Comparison of ENCODE assay signal across 5 cellular contexts in the genomic region with DNA sequence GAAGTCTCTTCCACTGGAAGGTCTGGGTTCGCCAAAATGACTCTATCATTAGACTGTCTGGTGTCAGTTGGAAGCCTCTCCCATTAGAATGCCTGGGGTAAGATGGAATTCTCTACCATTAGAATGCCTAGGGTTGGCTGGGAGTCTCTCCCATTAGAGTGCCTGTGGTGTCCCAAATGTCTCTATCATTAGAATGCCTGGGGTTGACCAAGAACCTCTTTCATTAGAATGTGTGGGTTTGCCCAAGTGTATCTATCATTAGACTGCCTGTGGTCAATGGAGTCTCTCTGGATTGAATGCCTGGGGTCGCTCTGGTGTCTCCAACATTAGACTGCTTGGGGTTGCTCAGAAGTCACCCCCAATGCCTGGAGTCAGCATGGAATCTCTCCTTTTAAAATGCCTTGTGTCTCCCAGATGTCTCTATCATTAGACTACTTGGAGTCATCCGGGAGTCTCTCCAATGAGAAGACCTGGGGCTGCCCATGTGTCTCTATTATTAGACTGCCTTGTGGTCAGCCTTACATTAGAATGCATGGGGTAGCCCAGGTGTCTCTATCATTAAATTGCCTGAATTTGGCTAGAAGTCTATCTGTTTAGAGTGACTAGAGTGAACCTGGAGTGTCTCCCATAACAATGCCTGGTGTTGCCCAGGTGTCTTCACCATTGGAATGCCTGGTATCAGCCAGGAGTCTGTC.
"Had no signal": no experiment of that assay in that cellular context is flagged by ENCODE, and none has a peak within 500 bp of the region (broad histone marks: within the 10 kb centered on the region; RNA-seq: fewer than 3 reads in every experiment).

No MANE protein-coding gene starts in this region.

- DNase-seq: H9, HCEC 1CT had no signal

- H3K4me3 ChIP-seq: GM23338 had no signal

- H3K27ac ChIP-seq: HL-60 had no signal

- H3K27me3 Mint-ChIP-seq: IgD-negative memory B cell had no signal

- H3K4me1 Mint-ChIP-seq: GM23338, H9, IgD-negative memory B cell had no signal

- H3K4me3 Mint-ChIP-seq: GM23338, H9, IgD-negative memory B cell had no signal

- H3K4me2 ChIP-seq: GM23338 had no signal

- H3K27ac Mint-ChIP-seq: GM23338, H9, IgD-negative memory B cell had no signal

- H2AFZ ChIP-seq: GM23338 had no signal

- H3K36me3 Mint-ChIP-seq: IgD-negative memory B cell had no signal
